Comparison of ENCODE assay signal across 28 cellular contexts in genomic region chr9:101054657-101055056, GRCh38. TPM values are rescaled to one million over a fixed set of nuclear protein-coding genes. Genes with fewer than 3 reads are reported as not detected.
"Had no signal": no experiment of that assay in that cellular context is flagged by ENCODE, and none has a peak within 500 bp of the region (broad histone marks: within the 10 kb centered on the region; RNA-seq: fewer than 3 reads in every experiment).

No MANE protein-coding gene starts in this region.

- H3K27ac ChIP-seq: colonic mucosa, esophagus muscularis mucosa, gastroesophageal sphincter, heart right ventricle, lower lobe of right lung, skin epidermis, suprapubic skin, transverse colon, vagina had no signal

- H3K4me3 Mint-ChIP-seq: central memory CD8-positive, alpha-beta T cell; mesothelial cell of epicardium; nephron; stimulated activated naive CD8-positive, alpha-beta T cell treated with anti-CD3 and anti-CD28 coated beads, Interleukin-15, amount 100 ng/mL, for 72 hours had no signal

- H3K4me1 ChIP-seq: colonic mucosa, esophagus muscularis mucosa, gastroesophageal sphincter, heart right ventricle, lower lobe of right lung, suprapubic skin, transverse colon, vagina had no signal

- H3K4me3 ChIP-seq: colonic mucosa, esophagus muscularis mucosa, gastroesophageal sphincter, heart right ventricle, lower lobe of right lung, skin epidermis, suprapubic skin, transverse colon, vagina had no signal

- H3K36me3 Mint-ChIP-seq: mesothelial cell of epicardium had no signal

- H3K9me3 ChIP-seq: colonic mucosa, esophagus muscularis mucosa, gastroesophageal sphincter, heart right ventricle, lower lobe of right lung, suprapubic skin, transverse colon, vagina had no signal

- H3K27me3 ChIP-seq: colonic mucosa, esophagus muscularis mucosa, suprapubic skin, transverse colon, vagina had no signal

- H3K27ac Mint-ChIP-seq: mesothelial cell of epicardium; nephron; progenitor cell of endocrine pancreas; stimulated activated naive CD8-positive, alpha-beta T cell treated with anti-CD3 and anti-CD28 coated beads, Interleukin-15, amount 100 ng/mL, for 72 hours had no signal

- H3K4me1 Mint-ChIP-seq: central memory CD8-positive, alpha-beta T cell; mesothelial cell of epicardium; nephron; stimulated activated naive CD8-positive, alpha-beta T cell treated with anti-CD3 and anti-CD28 coated beads, Interleukin-15, amount 100 ng/mL, for 72 hours had no signal

- H3K36me3 ChIP-seq: colonic mucosa, esophagus muscularis mucosa, gastroesophageal sphincter, heart right ventricle, lower lobe of right lung, suprapubic skin, transverse colon, vagina had no signal

- H3K9me3 Mint-ChIP-seq: mesothelial cell of epicardium, nephron had no signal

- H3K27me3 Mint-ChIP-seq: central memory CD8-positive, alpha-beta T cell; progenitor cell of endocrine pancreas had no signal

- DNase-seq: activated CD4-positive, CD25-positive, alpha-beta regulatory T cell treated with anti-CD3 and anti-CD28 coated beads, Interleukin-2, amount 50 U/mL, for 72 hours; activated CD8-positive, alpha-beta memory T cell treated with anti-CD3 and anti-CD28 coated beads for 24 hours; activated CD8-positive, alpha-beta memory T cell treated with anti-CD3 and anti-CD28 coated beads, Interleukin-2, amount 50 U/mL, for 48 hours; activated effector memory CD4-positive, alpha-beta T cell treated with anti-CD3 and anti-CD28 coated beads, Interleukin-2, amount 50 U/mL, for 16 hours; activated naive CD4-positive, alpha-beta T cell treated with anti-CD3 and anti-CD28 coated beads, Interleukin-2, amount 50 U/mL, for 16 hours; activated T-cell treated with anti-CD3 and anti-CD28 coated beads, Interleukin-2, amount 50 U/mL, for 48 hours; aorta; colonic mucosa; heart right ventricle; left cardiac atrium; lower lobe of right lung; right cardiac atrium; stimulated activated CD4-positive, alpha-beta T cell treated with anti-CD3 and anti-CD28 coated beads, Interleukin-15, amount 100 ng/mL, for 24 hours; stimulated activated CD4-positive, alpha-beta T cell treated with anti-CD3 and anti-CD28 coated beads, Interleukin-2, amount 100 ng/mL, for 48 hours; stimulated activated naive CD8-positive, alpha-beta T cell treated with anti-CD3 and anti-CD28 coated beads, Interleukin-15, amount 100 ng/mL, for 72 hours; T1000; transverse colon had no signal

RNA-seq across cellular contexts. Expression of gene PLPPR1, which starts 26.1 kb away (rescaled TPM):
- total RNA-seq: aorta; heart right ventricle; osteoblast; right cardiac atrium; T-helper 1 cell treated with Interleukin-12 subunit alpha and Interleukin-12 subunit beta and Interleukin-4 antibody, amounts not matched to agents 30 ng/mL and 1 ng/mL, for 36 hours; vagina had no signal
